ENCODE assay signal across 10 cellular contexts in the genomic region with DNA sequence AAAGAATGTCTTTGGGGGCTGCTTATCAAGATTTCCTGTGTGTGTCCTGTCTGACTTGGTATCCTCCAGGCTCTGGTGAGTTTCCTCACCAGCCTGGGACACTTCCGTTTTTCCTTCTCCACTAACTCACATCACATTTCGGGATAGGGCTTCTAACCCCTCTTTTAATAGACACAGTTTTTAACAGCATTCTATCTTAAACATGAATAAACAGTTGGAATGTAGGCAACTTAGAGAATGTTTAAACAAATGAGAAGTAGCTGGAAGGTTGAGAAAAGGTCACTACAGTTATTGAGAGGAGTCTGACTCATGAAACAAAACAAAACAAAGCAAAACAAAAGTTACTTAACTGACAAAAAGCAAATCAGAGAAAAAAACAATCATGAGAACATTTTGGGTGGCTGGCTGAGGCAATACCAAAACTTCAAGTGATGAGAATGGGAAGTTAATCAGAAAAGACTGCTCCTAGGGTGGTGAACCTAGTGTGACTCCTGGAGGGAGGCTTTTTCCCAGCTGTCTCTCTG.
DNase-seq lines count a peak whose midpoint lies in the region; ATAC-seq and TF ChIP-seq lines count a peak whose summit lies in the region.
"Had no signal": no experiment of that assay in that cellular context is flagged by ENCODE, and none has a peak within 500 bp of the region (broad histone marks: within the 10 kb centered on the region; RNA-seq: fewer than 3 reads in every experiment).

No MANE protein-coding gene starts in this region.

- dilution Hi-C loops in IMR-90 (cut with HindIII; ENCODE audit: low sequenced_read_pairs, unreplicated experiment): no loop called here

- H3K4me3 ChIP-seq in IMR-90 (ENCODE audit: insufficient read depth, low read depth, low read length) (no peak overlapping the region), epithelial cell of esophagus (ENCODE audit: low read length) (no peak overlapping the region), neuronal stem cell (ENCODE audit: low read length in 2 of 2) (no peak overlapping the region)
- H3K4me3 ChIP-seq: dorsolateral prefrontal cortex had no signal

- CTCF ChIA-PET in IMR-90 (lab: Yijun Ruan, JAX): interaction anchor here (0.5 to 1.5 kb wide), 3 partner anchors 14 to 82 kb away, joined by 3 to 5 read pairs (median 4); no protein-coding TSS in a partner anchor

- no peak for TF ChIP-seq POLR2A in IMR-90 (IDR thresholded peaks at IDR 0.05; ENCODE audit: low read depth, low read length)

- no peaks in the 10 kb centered on the region for H3K36me3 ChIP-seq in IMR-90 (ENCODE audit: control insufficient read depth, insufficient read depth, low read length)
- H3K36me3 ChIP-seq in neuronal stem cell (replicated peaks in 1 of 2; ENCODE audit: control insufficient read depth in 2 of 2, insufficient read depth in 2 of 2, low read length in 2 of 2): no peaks in the 10 kb centered on the region

- peak overlapping the region; percentile 75 for H3K4me2 ChIP-seq in IMR-90 (ENCODE audit: low read depth, low read length)
- H3K4me2 ChIP-seq in neuronal stem cell (ENCODE audit: insufficient read depth, low read length, poor library complexity, severe bottlenecking): no peak overlapping the region

- no peak overlapping the region; the same call in 1 of the 3 replicates for H2BK15ac ChIP-seq in IMR-90 (ENCODE audit: low read depth, low read length)
- H2BK15ac ChIP-seq in neuronal stem cell (ENCODE audit: low read length): no peak overlapping the region

- WGBS in IMR-90 (ENCODE audit: extremely low coverage in 2 of 2, insufficient read length in 1 of 2), 2 experiments: no CpG with 5 or more reads among the region's 2 CpGs
- WGBS in neuronal stem cell (ENCODE audit: extremely low coverage in 2 of 2, insufficient read length in 2 of 2, insufficient replicate concordance in 1 of 2), 2 donors: no CpG with 5 or more reads among the region's 2 CpGs

- no peak overlapping the region for H2AK5ac ChIP-seq in IMR-90 (ENCODE audit: low read depth, low read length)
- no peak overlapping the region for H2AK5ac ChIP-seq in neuronal stem cell (ENCODE audit: low read depth, low read length)

- H3K9me3 ChIP-seq in IMR-90 (ENCODE audit: control insufficient read depth, insufficient read depth, low read length) (no peaks in the 10 kb centered on the region), neuronal stem cell (replicated peaks in 1 of 2; ENCODE audit: control insufficient read depth in 2 of 2, insufficient read depth in 1 of 2, low read depth in 1 of 2, low read length in 2 of 2) (no peaks in the 10 kb centered on the region)

- peak overlapping the region; percentile 28; the same call in 1 of the 2 replicates for H4K5ac ChIP-seq in IMR-90 (ENCODE audit: low read depth, low read length)

- POLR2A ChIA-PET in IMR-90 (lab: Charles Lee; ENCODE audit: unreplicated experiment): interaction anchor here (0.7 to 1.1 kb wide), 3 partner anchors 11 to 67 kb away, joined by 3 to 6 read pairs (median 5); partner anchors contain the start of gene CTSC

- H2AK9ac ChIP-seq in IMR-90 (replicated peaks; ENCODE audit: low read depth, low read length, poor library complexity): no peak overlapping the region

- H3K9me1 ChIP-seq in IMR-90 (ENCODE audit: insufficient read depth, low read length): no peaks in the 10 kb centered on the region; the same call in 1 of the 2 replicates

- no peak overlapping the region for H2AFZ ChIP-seq in IMR-90 (replicated peaks; ENCODE audit: low read length, poor library complexity)
- peak overlapping the region; percentile 38 for H2AFZ ChIP-seq in neuronal stem cell (ENCODE audit: low read length)

- H4K91ac ChIP-seq in IMR-90 (ENCODE audit: insufficient read depth, low read depth, low read length): peak overlapping the region; percentile 70; the same call in 1 of the 2 replicates
- no peak overlapping the region for H4K91ac ChIP-seq in neuronal stem cell (ENCODE audit: low read depth, low read length, poor library complexity)

- no peaks in the 10 kb centered on the region for H3K27me3 ChIP-seq in IMR-90 (ENCODE audit: control insufficient read depth, insufficient read depth, low read length)
- H3K27me3 ChIP-seq in neuronal stem cell (ENCODE audit: control insufficient read depth in 3 of 3, insufficient read depth in 3 of 3, low read depth in 1 of 3, low read length in 3 of 3): no peaks in the 10 kb centered on the region
- H3K27me3 ChIP-seq: dorsolateral prefrontal cortex had no signal

- peak; percentile 97 for DNase-seq in EH (ENCODE audit: low read depth)
- peak; percentile 90 for DNase-seq in IMR-90
- peak; percentile 88 for DNase-seq in epithelial cell of esophagus (ENCODE audit: low read depth)
- peak; percentile 32 for DNase-seq in neuronal stem cell (ENCODE audit: low spot score)
- DNase-seq in ureter (ENCODE audit: low spot score): no peak
- no peak for DNase-seq in activated effector memory CD4-positive, alpha-beta T cell treated with Interleukin-2 at 50 U/mL for 16 hours
- DNase-seq: dorsolateral prefrontal cortex, NCI-H2171 had no signal

- H3K23ac ChIP-seq in IMR-90 (ENCODE audit: low read depth, low read length): 0 out of 2 replicates have a peak overlapping the region, but pooled peaks have one; percentile 62
- no peak overlapping the region for H3K23ac ChIP-seq in neuronal stem cell (ENCODE audit: low read depth, low read length, poor library complexity)

- peak; percentile 83 for ATAC-seq in IMR-90 (ENCODE audit: low read depth)
- no peak for ATAC-seq in HG02588 (IDR thresholded peaks at IDR 0.05; ENCODE audit: unreplicated experiment)
- no peak for ATAC-seq in GM18519 (IDR thresholded peaks at IDR 0.05; ENCODE audit: low FRiP score, unreplicated experiment)

- H3K18ac ChIP-seq in IMR-90 (ENCODE audit: low read depth, low read length): peak overlapping the region; percentile 74
- H3K18ac ChIP-seq in neuronal stem cell (ENCODE audit: low read length): no peak overlapping the region

- peak overlapping the region; percentile 84 for H3K56ac ChIP-seq in IMR-90 (ENCODE audit: extremely low read depth, insufficient read depth, low read length)

- H2BK120ac ChIP-seq in IMR-90 (ENCODE audit: low read depth, low read length) (peak overlapping the region; percentile 64), neuronal stem cell (ENCODE audit: low read depth, low read length) (no peak overlapping the region)

- H3K4ac ChIP-seq in IMR-90 (ENCODE audit: low read depth, low read length): peak overlapping the region; percentile 58
- H3K4ac ChIP-seq in neuronal stem cell (ENCODE audit: low read length): no peak overlapping the region

- H3K9ac ChIP-seq in IMR-90 (ENCODE audit: low read depth, low read length) (0 out of 2 replicates have a peak overlapping the region, but pooled peaks have one; percentile 24), neuronal stem cell (ENCODE audit: low read depth, low read length, poor library complexity) (no peak overlapping the region)

- peak overlapping the region; percentile 89; the same call in 1 of the 2 replicates for H3K27ac ChIP-seq in IMR-90 (ENCODE audit: insufficient read depth, low read length)
- H3K27ac ChIP-seq in neuronal stem cell (replicated peaks; ENCODE audit: low read length): no peak overlapping the region

- H3K14ac ChIP-seq in IMR-90 (replicated peaks; ENCODE audit: low read depth, low read length) (no peak overlapping the region; the same call in 1 of the 2 replicates), neuronal stem cell (ENCODE audit: low read length) (no peak overlapping the region)

- in situ Hi-C loops in IMR-90 (cut with MboI; ENCODE audit: low sequenced_read_pairs): no loop called here

- no peak for TF ChIP-seq CTCF in IMR-90 (conservative IDR thresholded peaks at IDR 0.05; ENCODE audit: low read depth, low read length)
- no peak for TF ChIP-seq CTCF in epithelial cell of esophagus (IDR thresholded peaks at IDR 0.05; ENCODE audit: insufficient read depth, low read depth, low read length, missing control alignments)

- peak overlapping the region; percentile 97 for H2BK5ac ChIP-seq in IMR-90 (ENCODE audit: low read depth, low read length, poor library complexity, severe bottlenecking)
- H2BK5ac ChIP-seq in neuronal stem cell (ENCODE audit: low read length): no peak overlapping the region

- H3K79me1 ChIP-seq in IMR-90 (ENCODE audit: low read depth in 1 of 2, low read length in 2 of 2): no peaks in the 10 kb centered on the region
- no peaks in the 10 kb centered on the region for H3K79me1 ChIP-seq in neuronal stem cell (ENCODE audit: low read depth, low read length)

- no peaks in the 10 kb centered on the region for H4K20me1 ChIP-seq in IMR-90 (ENCODE audit: insufficient read depth, low read length)

- intact Hi-C loops in IMR-90 (cut with micrococcal nuclease): loop anchor here (1.0 to 5.0 kb wide), 5 partner anchors 65 to 225 kb away; partner anchors contain the start of gene CTSC

- no peak for TF ChIP-seq RAD21 in IMR-90 (IDR thresholded peaks at IDR 0.05; ENCODE audit: low read length)

- peak overlapping the region; percentile 65 for H2BK20ac ChIP-seq in IMR-90 (ENCODE audit: low read depth, low read length)

- no peak overlapping the region for H2BK12ac ChIP-seq in neuronal stem cell (ENCODE audit: low read length)

- H3K4me1 ChIP-seq in IMR-90 (ENCODE audit: control insufficient read depth, insufficient read depth, low read length) (peaks cover 8% of the 10 kb centered on the region), neuronal stem cell (ENCODE audit: control insufficient read depth in 2 of 2, insufficient read depth in 1 of 2, low read depth in 1 of 2, low read length in 2 of 2) (peaks cover 0 to 9% of the 10 kb centered on the region in 2 donors)

- no TSS peak for BruUV-seq in IMR-90 (replicated peaks; lab: Mats Ljungman, UMichigan)

- H4K8ac ChIP-seq in IMR-90 (ENCODE audit: low read depth in 2 of 2, low read length in 2 of 2) (peak overlapping the region; percentile 14 to 55; a peak in 2 of 4 replicates), neuronal stem cell (ENCODE audit: low read depth, low read length) (no peak overlapping the region)

TF ChIP-seq in IMR-90, 13 proteins besides CTCF, POLR2A, EP300 and RAD21:
- TF ChIP-seq ELK1 (IDR thresholded peaks at IDR 0.05; ENCODE audit: borderline replicate concordance, low read depth, low read length) (no peak), FOS (IDR thresholded peaks at IDR 0.05; ENCODE audit: low read depth, low read length) (peak; percentile 79), CEBPB (IDR thresholded peaks at IDR 0.05; ENCODE audit: low read depth, low read length) (0 out of 2 replicates have a peak, but pooled peaks have one; percentile 24), RFX5 (IDR thresholded peaks at IDR 0.05; ENCODE audit: low read depth, low read length) (no peak), NFE2L2 (IDR thresholded peaks at IDR 0.05; ENCODE audit: low read depth, low read length) (peak; percentile 22; the same call in 1 of the 2 replicates)

Comparison
In these comparisons a context has a peak if more than half of its experiments do, and no peak if none do; other contexts are left out.
1. DNase-seq: peak in EH (single experiment), IMR-90 (single experiment), epithelial cell of esophagus (single experiment) and neuronal stem cell (single experiment); none in ureter (single experiment) and activated effector memory CD4-positive, alpha-beta T cell treated with Interleukin-2 at 50 U/mL for 16 hours (single experiment).